Comparison of ENCODE assay signal across 9 cellular contexts in the genomic region with DNA sequence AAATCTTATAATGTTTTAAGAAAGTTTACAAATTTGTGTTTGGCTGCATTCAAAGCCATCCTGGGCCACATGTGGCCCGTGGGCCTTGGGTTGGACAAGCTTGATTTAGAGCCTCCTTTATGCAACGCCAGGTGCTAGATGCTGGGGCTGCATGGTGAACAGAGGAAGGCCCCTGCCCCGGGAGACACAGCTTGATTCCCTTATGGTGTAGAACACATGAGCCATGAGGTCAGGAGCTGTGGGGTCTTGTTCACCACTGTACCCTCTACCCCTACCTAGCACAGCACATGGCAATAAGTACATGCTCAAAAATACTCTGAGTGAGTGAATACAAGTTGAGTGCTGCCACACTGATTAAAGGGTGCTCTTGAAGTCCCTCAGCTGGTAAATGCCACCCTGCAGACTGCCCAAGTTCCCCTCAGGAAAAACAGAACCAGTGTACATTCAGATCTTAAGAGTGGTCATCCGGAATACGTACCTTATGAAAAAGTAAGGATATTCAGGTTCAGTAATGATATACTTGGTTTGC.
DNase-seq lines count a peak whose midpoint lies in the region; ATAC-seq and TF ChIP-seq lines count a peak whose summit lies in the region.
"Had no signal": no experiment of that assay in that cellular context is flagged by ENCODE, and none has a peak within 500 bp of the region (broad histone marks: within the 10 kb centered on the region; RNA-seq: fewer than 3 reads in every experiment).

No MANE protein-coding gene starts in this region.

- H3K4me3 Mint-ChIP-seq in stimulated activated effector memory CD8-positive, alpha-beta T cell treated with anti-CD3 and anti-CD28 coated beads, Interleukin-12 subunit alpha, Interleukin-12 subunit beta, amount 100 ng/mL, for 72 hours = peak overlapping the region; percentile 80
- H3K4me3 Mint-ChIP-seq: mesothelial cell of epicardium had no signal

- H3K4me1 Mint-ChIP-seq in stimulated activated effector memory CD8-positive, alpha-beta T cell treated with anti-CD3 and anti-CD28 coated beads, Interleukin-12 subunit alpha, Interleukin-12 subunit beta, amount 100 ng/mL, for 72 hours = peaks cover 53% of the 10 kb centered on the region

- CTCF ChIA-PET in HEK293T (lab: Yijun Ruan, JAX) = interaction anchor here (0.5 to 1.2 kb wide), 3 partner anchors 74 to 123 kb away, joined by 3 to 5 read pairs (median 3); no protein-coding TSS in a partner anchor

- peak overlapping the region; percentile 65 to 85 for H3K27ac ChIP-seq in coronary artery

- DNase-seq in coronary artery (ENCODE audit: low spot score) = peak; percentile 71
- DNase-seq in stimulated activated effector memory CD8-positive, alpha-beta T cell treated with anti-CD3 and anti-CD28 coated beads, Interleukin-12 subunit alpha, Interleukin-12 subunit beta, amount 100 ng/mL, for 72 hours (ENCODE audit: low spot score in 2 of 2) = peak in 1 of 2 donors; percentile 50
- no peak for DNase-seq in NCI-H2107 (lab: John Stamatoyannopoulos, UW)
- DNase-seq in HuH-7 (ENCODE audit: low spot score) = no peak
- no peak for DNase-seq in HEK293T (ENCODE audit: extremely low spot score)
- DNase-seq in NCI-H345 (lab: John Stamatoyannopoulos, UW) = no peak

- H3K27ac Mint-ChIP-seq in stimulated activated effector memory CD8-positive, alpha-beta T cell treated with anti-CD3 and anti-CD28 coated beads, Interleukin-12 subunit alpha, Interleukin-12 subunit beta, amount 100 ng/mL, for 72 hours = peak overlapping the region; percentile 93

- no peak overlapping the region for H3K4me3 ChIP-seq in coronary artery

- peak; percentile 8 for ATAC-seq in GM21367 (IDR thresholded peaks at IDR 0.05; ENCODE audit: unreplicated experiment)
- peak; percentile 10 for ATAC-seq in HG03565 (IDR thresholded peaks at IDR 0.05; ENCODE audit: unreplicated experiment)
- ATAC-seq in stimulated activated effector memory CD8-positive, alpha-beta T cell treated with anti-CD3 and anti-CD28 coated beads, Interleukin-12 subunit alpha, Interleukin-12 subunit beta, amount 100 ng/mL, for 72 hours = no peak

- H3K36me3 Mint-ChIP-seq in stimulated activated effector memory CD8-positive, alpha-beta T cell treated with anti-CD3 and anti-CD28 coated beads, Interleukin-12 subunit alpha, Interleukin-12 subunit beta, amount 100 ng/mL, for 72 hours = peaks cover 71% of the 10 kb centered on the region
- H3K36me3 Mint-ChIP-seq: mesothelial cell of epicardium had no signal

- POLR2A ChIA-PET in HEK293T (lab: Yijun Ruan, JAX) = interaction anchor here (0.8 to 1.2 kb wide), 2 partner anchors 31 to 72 kb away, joined by 3 to 4 read pairs; partner anchors contain the start of gene ARRDC3

- H3K9me3 Mint-ChIP-seq in stimulated activated effector memory CD8-positive, alpha-beta T cell treated with anti-CD3 and anti-CD28 coated beads, Interleukin-12 subunit alpha, Interleukin-12 subunit beta, amount 100 ng/mL, for 72 hours = peaks cover 3% of the 10 kb centered on the region
- H3K9me3 Mint-ChIP-seq: mesothelial cell of epicardium had no signal

- no peak for TF ChIP-seq CTCF in coronary artery (IDR thresholded peaks at IDR 0.05)

TF ChIP-seq in HEK293T, 16 proteins besides CTCF, POLR2A, EP300 and RAD21:
- TF ChIP-seq L3MBTL2 (conservative IDR thresholded peaks at IDR 0.05) (no peak), BHLHE40 (IDR thresholded peaks at IDR 0.05; ENCODE audit: borderline replicate concordance) (no peak), ARNT (IDR thresholded peaks at IDR 0.05) (no peak)
